21 cellular contexts compared by ENCODE assay signal in the genomic region with DNA sequence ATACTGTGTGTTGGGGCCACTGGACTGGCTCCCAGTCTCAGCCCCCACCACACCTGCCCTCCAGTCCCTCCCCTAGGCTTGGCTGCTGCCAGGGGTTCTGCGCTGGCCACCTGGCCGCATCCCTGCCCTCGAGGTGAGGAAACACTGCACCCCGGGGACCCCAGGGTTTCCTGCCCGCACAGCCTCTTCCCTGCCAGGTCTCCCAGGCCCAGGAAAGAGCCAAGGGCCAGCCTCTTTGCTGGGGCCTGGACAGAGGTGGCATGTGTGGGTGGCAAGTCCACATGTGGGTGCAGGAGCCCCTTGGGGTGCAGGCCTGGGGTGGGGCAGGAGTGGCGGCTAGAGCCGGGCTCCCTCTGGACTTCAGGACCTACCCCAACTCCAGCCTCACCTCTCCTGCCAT. TPM values are rescaled to one million over a fixed set of nuclear protein-coding genes. Genes with fewer than 3 reads are reported as not detected.
A peak's percentile ranks its signal among the peaks of the same experiment; 100 is the strongest.
DNase-seq lines count a peak whose midpoint lies in the region; ATAC-seq, FAIRE-seq and TF ChIP-seq lines count a peak whose summit lies in the region.
"Had no signal": no experiment of that assay in that cellular context is flagged by ENCODE, and none has a peak within 500 bp of the region (broad histone marks: within the 10 kb centered on the region; RNA-seq: fewer than 3 reads in every experiment).

No MANE protein-coding gene starts in this region.

- H3K9ac ChIP-seq in NT2/D1 (ENCODE audit: insufficient read length, low read depth): peak overlapping the region; percentile 67
- H3K9ac ChIP-seq in mucosa of stomach (ENCODE audit: low read length): peak overlapping the region; percentile 75

- FAIRE-seq in RCC 7860 (lab: Jason Lieb, UNC): no peak
- FAIRE-seq: GM19239, keratinocyte had no signal

- H3K36me3 ChIP-seq in NT2/D1 (ENCODE audit: insufficient read depth, insufficient read length, low read length) (peaks cover 27% of the 10 kb centered on the region), mucosa of stomach (ENCODE audit: control insufficient read depth, insufficient read depth, low read length) (no peaks in the 10 kb centered on the region), aorta (ENCODE audit: control insufficient read depth in 1 of 2, insufficient read depth in 2 of 2, low read length in 1 of 2) (no peaks in the 10 kb centered on the region)
- H3K36me3 ChIP-seq: cardiac muscle cell had no signal

- H3K27me3 ChIP-seq in NT2/D1 (ENCODE audit: insufficient read depth, insufficient read length): peaks cover 7% of the 10 kb centered on the region
- peaks cover 10% of the 10 kb centered on the region for H3K27me3 ChIP-seq in mucosa of stomach (ENCODE audit: control insufficient read depth, insufficient read depth, low read length)
- H3K27me3 ChIP-seq in aorta (ENCODE audit: control insufficient read depth in 1 of 2, insufficient read depth in 2 of 2, low read length in 1 of 2): no peaks in the 10 kb centered on the region

- DNase-seq in 8988T (peak; percentile 34), NT2/D1 (ENCODE audit: low read depth, low spot score) (no peak), epithelial cell of esophagus (ENCODE audit: low read depth) (no peak), NCI-H2029 (lab: John Stamatoyannopoulos, UW) (no peak), aorta (no peak), RCC 7860 (ENCODE audit: low spot score) (no peak)
- DNase-seq: activated CD8-positive, alpha-beta memory T cell treated with anti-CD3 and anti-CD28 coated beads for 24 hours; activated naive CD8-positive, alpha-beta T cell treated with anti-CD3 and anti-CD28 coated beads, Interleukin-2, amount 50 U/mL, for 24 hours; effector CD4-positive, alpha-beta T cell; GOT3; NCI-H1048; NCI-H2029 treated with DMSO at 0.1 percent for 48 hours; SHP77 treated with DMSO at 0.1 percent for 48 hours; stimulated activated CD8-positive, alpha-beta memory T cell treated with anti-CD3 and anti-CD28 coated beads, Interleukin-4, amount 100 ng/mL, for 48 hours; substantia nigra; T-helper 2 cell had no signal

- intact Hi-C loops in aorta (cut with DNase I): no loop called here

- ATAC-seq in aorta (ENCODE audit: low FRiP score) (no peak), HG03565 (IDR thresholded peaks at IDR 0.05; ENCODE audit: unreplicated experiment) (no peak)
- ATAC-seq: activated naive CD8-positive, alpha-beta T cell treated with anti-CD3 and anti-CD28 coated beads, Interleukin-2, amount 50 U/mL, for 24 hours had no signal

- TF ChIP-seq CTCF in epithelial cell of esophagus (IDR thresholded peaks at IDR 0.05; ENCODE audit: insufficient read depth, low read depth, low read length, missing control alignments): no peak

- WGBS in aorta, 2 donors: 86 to 90% methylated on average over 5 to 7 of the region's 7 CpGs

- H3K9me3 ChIP-seq in NT2/D1 (ENCODE audit: insufficient read depth, low read length) (no peaks in the 10 kb centered on the region), mucosa of stomach (ENCODE audit: control insufficient read depth, low read length) (no peaks in the 10 kb centered on the region), aorta (ENCODE audit: control insufficient read depth, low read length) (no peaks in the 10 kb centered on the region)

- H3K4me3 ChIP-seq in NT2/D1 (ENCODE audit: insufficient read length, low read depth) (no peak overlapping the region), epithelial cell of esophagus (ENCODE audit: low read length) (peak overlapping the region; percentile 91), mucosa of stomach (ENCODE audit: low read length) (no peak overlapping the region), aorta (ENCODE audit: low read length in 2 of 2) (no peak overlapping the region)
- H3K4me3 ChIP-seq: cardiac muscle cell had no signal

- H3K4me1 ChIP-seq in NT2/D1 (ENCODE audit: insufficient read depth, insufficient read length) (peaks cover 40% of the 10 kb centered on the region), mucosa of stomach (ENCODE audit: control insufficient read depth, insufficient read depth, low read length) (peaks cover 62% of the 10 kb centered on the region), aorta (ENCODE audit: control insufficient read depth in 1 of 2, insufficient read depth in 2 of 2, low read length in 2 of 2) (no peaks in the 10 kb centered on the region)

- no peak overlapping the region for H3K27ac ChIP-seq in aorta (ENCODE audit: low read depth in 1 of 2, low read length in 2 of 2)
- H3K27ac ChIP-seq: cardiac muscle cell had no signal

RNA-seq across cellular contexts. Expression of a gene that starts 2.5 kb away (rescaled TPM):
- 10 to 100 TPM; 41.0 to 45.1 TPM for total RNA-seq in aorta
- 100 to 1,000 TPM in 1 of 2 donors, 10 to 100 TPM in 1; 64.6 to 102 TPM for polyA plus RNA-seq in aorta

RNA-seq across cellular contexts. Expression of a gene that starts 12.9 kb away (rescaled TPM):
- 10 to 100 TPM; 15.6 to 23.0 TPM for total RNA-seq in aorta
- polyA plus RNA-seq in aorta: 10 to 100 TPM in 1 of 2 donors, 1 to 10 TPM in 1; 8.4 to 31.2 TPM

RNA-seq across cellular contexts. Expression of a gene that starts 13.5 kb away (rescaled TPM):
- total RNA-seq in aorta: 10 to 100 TPM; 32.2 to 59.5 TPM
- 10 to 100 TPM; 15.7 to 53.0 TPM for polyA plus RNA-seq in aorta

RNA-seq across cellular contexts. Expression of a gene that starts 38.8 kb away (rescaled TPM):
- 100 to 1,000 TPM; 113 to 130 TPM for total RNA-seq in aorta
- polyA plus RNA-seq in aorta: 100 to 1,000 TPM; 122 to 187 TPM
